ENCODE assay signal across 15 cellular contexts in the genomic region with DNA sequence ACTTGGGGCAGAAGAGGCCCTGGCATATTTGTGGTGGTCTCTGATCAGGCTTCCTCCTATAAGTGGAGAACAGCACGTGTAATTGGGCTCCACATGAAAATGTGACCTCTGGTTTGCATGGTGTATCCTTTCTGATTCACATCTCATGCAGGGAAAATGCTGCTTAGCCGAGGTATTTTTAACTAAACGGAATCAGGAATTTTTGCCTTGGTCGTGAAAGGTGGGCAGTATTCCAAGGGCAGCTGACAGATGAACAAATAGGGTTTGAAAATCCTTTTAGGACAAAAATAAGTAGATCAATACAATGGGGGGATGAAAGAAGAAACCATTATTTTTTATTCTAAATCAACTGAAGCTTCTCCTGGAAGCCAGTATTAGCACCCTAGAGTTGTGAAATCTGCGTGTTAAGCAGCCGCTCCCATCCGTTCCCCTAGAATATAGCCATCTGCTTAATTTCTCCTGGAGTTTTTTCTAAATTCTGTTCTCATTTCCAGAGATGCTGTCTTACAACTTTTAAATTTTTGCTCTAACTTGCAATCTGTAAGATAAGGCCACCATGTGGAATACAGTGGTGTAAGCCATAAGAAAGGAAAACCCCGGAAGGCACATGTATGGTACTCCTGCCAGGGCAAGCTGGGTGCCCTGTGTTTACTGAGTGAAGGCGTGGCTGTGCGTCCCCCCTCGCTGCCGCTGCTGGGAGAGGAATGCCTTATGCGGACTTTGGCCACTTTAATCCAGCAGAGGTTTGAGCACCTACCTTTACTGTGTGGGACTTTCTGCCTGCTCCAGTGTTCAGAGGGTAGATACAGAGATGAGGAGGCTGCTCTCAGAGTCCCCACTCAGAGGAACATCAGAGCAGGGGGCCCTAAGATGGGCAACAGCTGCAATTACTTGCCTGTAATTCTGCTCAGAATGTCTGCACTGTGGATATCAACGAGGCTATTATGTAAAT. TPM values are rescaled to one million over a fixed set of nuclear protein-coding genes. Genes with fewer than 3 reads are reported as not detected.
DNase-seq lines count a peak whose midpoint lies in the region; ATAC-seq and TF ChIP-seq lines count a peak whose summit lies in the region.
"Had no signal": no experiment of that assay in that cellular context is flagged by ENCODE, and none has a peak within 500 bp of the region (broad histone marks: within the 10 kb centered on the region; RNA-seq: fewer than 3 reads in every experiment).

No MANE protein-coding gene starts in this region.

- ATAC-seq in mucosa of descending colon (peak; percentile 96), HG03097 (IDR thresholded peaks at IDR 0.05; ENCODE audit: low FRiP score, unreplicated experiment) (no peak)
- no peak for ATAC-seq in naive thymus-derived CD4-positive, alpha-beta T cell
- ATAC-seq: PC-3, psoas muscle had no signal

- H3K4me3 Mint-ChIP-seq in naive thymus-derived CD4-positive, alpha-beta T cell = no peak overlapping the region
- H3K4me3 Mint-ChIP-seq: endodermal cell; T-helper 1 cell treated with Interleukin-12 subunit alpha and Interleukin-12 subunit beta and Interleukin-4 antibody, amounts not matched to agents 30 μg/mL and 1 μg/mL, for 36 hours had no signal

- peaks cover 14 to 25% (median 21%) of the 10 kb centered on the region in 7 donors for H3K4me1 Mint-ChIP-seq in naive thymus-derived CD4-positive, alpha-beta T cell

- peak overlapping the region; percentile 79 for H3K27ac ChIP-seq in vagina
- H3K27ac ChIP-seq in naive thymus-derived CD4-positive, alpha-beta T cell (ENCODE audit: low read depth, low read length) = no peak overlapping the region
- H3K27ac ChIP-seq: 22Rv1, psoas muscle had no signal

- intact Hi-C loops in mucosa of descending colon (cut with DNase I, micrococcal nuclease) = no loop called here
- intact Hi-C loops in vagina (cut with DNase I) = no loop called here
- intact Hi-C loops in naive thymus-derived CD4-positive, alpha-beta T cell (cut with micrococcal nuclease) = no loop called here

- H3K27ac Mint-ChIP-seq in naive thymus-derived CD4-positive, alpha-beta T cell = peak overlapping the region in 1 of 9 donors; percentile 31
- H3K27ac Mint-ChIP-seq: endodermal cell; T-helper 1 cell treated with Interleukin-12 subunit alpha and Interleukin-12 subunit beta and Interleukin-4 antibody, amounts not matched to agents 30 μg/mL and 1 μg/mL, for 36 hours had no signal

- no peaks in the 10 kb centered on the region for H3K36me3 ChIP-seq in mucosa of descending colon (ENCODE audit: low read depth)
- no peaks in the 10 kb centered on the region for H3K36me3 ChIP-seq in vagina
- H3K36me3 ChIP-seq in naive thymus-derived CD4-positive, alpha-beta T cell (ENCODE audit: control insufficient read depth in 2 of 3, insufficient read depth in 3 of 3, low read length in 3 of 3) = peaks cover 0 to 45% (median 0%) of the 10 kb centered on the region in 3 experiments

- CTCF ChIA-PET in naive thymus-derived CD4-positive, alpha-beta T cell (lab: Charles Lee) = no interaction called here

- TF ChIP-seq POLR2A in vagina (IDR thresholded peaks at IDR 0.05) = no peak

- H3K9me3 ChIP-seq in mucosa of descending colon (no peaks in the 10 kb centered on the region), vagina (no peaks in the 10 kb centered on the region)
- no peaks in the 10 kb centered on the region for H3K9me3 ChIP-seq in naive thymus-derived CD4-positive, alpha-beta T cell (ENCODE audit: control insufficient read depth in 2 of 3, low read length in 3 of 3)
- H3K9me3 ChIP-seq: psoas muscle had no signal

- H3K4me1 ChIP-seq in mucosa of descending colon (ENCODE audit: low read depth) (peaks cover 25% of the 10 kb centered on the region), vagina (peaks cover 20% of the 10 kb centered on the region)
- peaks cover 0 to 10% of the 10 kb centered on the region in 2 donors for H3K4me1 ChIP-seq in naive thymus-derived CD4-positive, alpha-beta T cell (ENCODE audit: control insufficient read depth in 2 of 2, insufficient read depth in 2 of 2, low read length in 2 of 2)

- H3K27me3 ChIP-seq in vagina = no peaks in the 10 kb centered on the region
- H3K27me3 ChIP-seq in naive thymus-derived CD4-positive, alpha-beta T cell (ENCODE audit: control insufficient read depth in 2 of 2, insufficient read depth in 2 of 2, low read length in 2 of 2) = no peaks in the 10 kb centered on the region

- H3K4me3 ChIP-seq in fibroblast of the aortic adventitia (ENCODE audit: low read depth, low read length) = no peak overlapping the region
- no peak overlapping the region for H3K4me3 ChIP-seq in mucosa of descending colon
- no peak overlapping the region for H3K4me3 ChIP-seq in vagina
- H3K4me3 ChIP-seq in naive thymus-derived CD4-positive, alpha-beta T cell (ENCODE audit: low read length) = no peak overlapping the region
- H3K4me3 ChIP-seq: psoas muscle had no signal

- peak; percentile 56 for DNase-seq in activated effector memory CD4-positive, alpha-beta T cell treated with anti-CD3 and anti-CD28 coated beads, Interleukin-2, amount 50 U/mL, for 16 hours
- no peak for DNase-seq in activated effector memory CD4-positive, alpha-beta T cell treated with Interleukin-2 at 50 U/mL for 16 hours
- DNase-seq in fibroblast of the aortic adventitia (ENCODE audit: low read depth) (peak; percentile 61), mucosa of descending colon (peak; percentile 83 to 86 (median 85)), vagina (ENCODE audit: extremely low spot score in 2 of 2) (no peak)
- DNase-seq in effector CD4-positive, alpha-beta T cell = no peak
- no peak for DNase-seq in naive thymus-derived CD4-positive, alpha-beta T cell
- DNase-seq: amygdala, endodermal cell, NCI-H1048, PC-3, psoas muscle had no signal

- peaks cover 0 to 4% (median 0%) of the 10 kb centered on the region in 11 donors for H3K9me3 Mint-ChIP-seq in naive thymus-derived CD4-positive, alpha-beta T cell
- H3K9me3 Mint-ChIP-seq: T-helper 1 cell treated with Interleukin-12 subunit alpha and Interleukin-12 subunit beta and Interleukin-4 antibody, amounts not matched to agents 30 μg/mL and 1 μg/mL, for 36 hours had no signal

- peaks cover 6 to 60% (median 39%) of the 10 kb centered on the region in 5 donors for H3K36me3 Mint-ChIP-seq in naive thymus-derived CD4-positive, alpha-beta T cell

- POLR2A ChIA-PET in naive thymus-derived CD4-positive, alpha-beta T cell (lab: Charles Lee) = no interaction called here

- TF ChIP-seq CTCF in fibroblast of the aortic adventitia (IDR thresholded peaks at IDR 0.05; ENCODE audit: insufficient read depth, low read length) = no peak
- no peak for TF ChIP-seq CTCF in mucosa of descending colon (IDR thresholded peaks at IDR 0.05)
- TF ChIP-seq CTCF in vagina (IDR thresholded peaks at IDR 0.05) = no peak

- no peaks in the 10 kb centered on the region for H3K27me3 Mint-ChIP-seq in naive thymus-derived CD4-positive, alpha-beta T cell

RNA-seq across cellular contexts. Expression of a gene that starts 52.4 kb away (rescaled TPM):
- 15.2 and 73.6 TPM in 2 replicates for total RNA-seq in fibroblast of the aortic adventitia (ENCODE audit: low replicate concordance)
- 10 to 100 TPM; 28.3 to 45.9 (median 39.6) TPM for total RNA-seq in mucosa of descending colon
- 8.3 TPM for total RNA-seq in vagina
- total RNA-seq in naive thymus-derived CD4-positive, alpha-beta T cell = 10 to 100 TPM; 22.4 to 36.6 (median 22.5) TPM
- 10 to 100 TPM; 12.0 to 18.0 TPM for polyA plus RNA-seq in naive thymus-derived CD4-positive, alpha-beta T cell

Comparison
In these comparisons a context has a peak if more than half of its experiments do, and no peak if none do; other contexts are left out.
1. DNase-seq: peak in activated effector memory CD4-positive, alpha-beta T cell treated with anti-CD3 and anti-CD28 coated beads, Interleukin-2, amount 50 U/mL, for 16 hours (single experiment), fibroblast of the aortic adventitia (single experiment) and mucosa of descending colon (3 of 3); none in activated effector memory CD4-positive, alpha-beta T cell treated with Interleukin-2 at 50 U/mL for 16 hours (single experiment), vagina (0 of 2), effector CD4-positive, alpha-beta T cell (single experiment) and naive thymus-derived CD4-positive, alpha-beta T cell (0 of 9).